Comparison of ENCODE assay signal across 24 cellular contexts in genomic region chr6:91534614-91535013, GRCh38.
DNase-seq lines count a peak whose midpoint lies in the region; ATAC-seq and TF ChIP-seq lines count a peak whose summit lies in the region.
"Had no signal": no experiment of that assay in that cellular context is flagged by ENCODE, and none has a peak within 500 bp of the region (broad histone marks: within the 10 kb centered on the region; RNA-seq: fewer than 3 reads in every experiment).

No MANE protein-coding gene starts in this region.

- H3K36me3 Mint-ChIP-seq in progenitor cell of endocrine pancreas (ENCODE audit: insufficient read depth): no peaks in the 10 kb centered on the region
- H3K36me3 Mint-ChIP-seq in stimulated activated naive B cell treated with anti-CD40 and anti-IgM and Interleukin-4, amounts not matched to agents 10 μg/mL and 1 μg/mL and 100 μg/mL, for 72 hours: no peaks in the 10 kb centered on the region
- H3K36me3 Mint-ChIP-seq: activated naive CD4-positive, alpha-beta T cell treated with anti-CD3 and anti-CD28 coated beads, Interleukin-2, amount 50 U/mL, for 72 hours had no signal

- no peaks in the 10 kb centered on the region for H3K9me3 ChIP-seq in mammary epithelial cell (replicated peaks; ENCODE audit: insufficient read depth, low read length)
- H3K9me3 ChIP-seq: mucosa of descending colon had no signal

- H3K27ac ChIP-seq in mammary epithelial cell (ENCODE audit: insufficient read depth, low read depth, low read length): no peak overlapping the region
- H3K27ac ChIP-seq: cardiac muscle cell, RWPE1, SK-N-MC had no signal

- no peaks in the 10 kb centered on the region for H3K36me3 ChIP-seq in mammary epithelial cell (ENCODE audit: insufficient read depth, low read length)
- H3K36me3 ChIP-seq: cardiac muscle cell had no signal

- TF ChIP-seq EP300 in Ishikawa (IDR thresholded peaks at IDR 0.05; ENCODE audit: borderline replicate concordance): no peak

- no peaks in the 10 kb centered on the region for H4K20me1 ChIP-seq in mammary epithelial cell (ENCODE audit: insufficient read depth, low read length)

- no peak overlapping the region for H3K27ac Mint-ChIP-seq in progenitor cell of endocrine pancreas
- H3K27ac Mint-ChIP-seq in stimulated activated naive B cell treated with anti-CD40 and anti-IgM and Interleukin-4, amounts not matched to agents 10 μg/mL and 1 μg/mL and 100 μg/mL, for 72 hours: no peak overlapping the region
- H3K27ac Mint-ChIP-seq: activated B cell treated with CpG ODN at 0.5 μM for 24 hours; activated naive CD4-positive, alpha-beta T cell treated with anti-CD3 and anti-CD28 coated beads, Interleukin-2, amount 50 U/mL, for 72 hours; activated T-helper 2 cell treated with anti-CD3 and anti-CD28 coated beads, Interferon-gamma antibody, Interleukin-2, Interleukin-4, amounts not matched to agents 10 μg/mL and 5 μg/mL and 100 μg/mL, durations not matched to agents 14 hours and 24 hours and 36 hours; dendritic cell treated with granulocyte-macrophage colony-stimulating factor and Interleukin-4, amounts not matched to agents 40 ng/mL and 50 ng/mL, for 4 days had no signal

- H3K9ac ChIP-seq in mammary epithelial cell (ENCODE audit: insufficient read depth, low read length): no peak overlapping the region

- no peak for ATAC-seq in GM19395 (IDR thresholded peaks at IDR 0.05; ENCODE audit: unreplicated experiment)
- ATAC-seq in stimulated activated naive B cell treated with anti-CD40 and anti-IgM and Interleukin-4, amounts not matched to agents 10 μg/mL and 1 μg/mL and 100 μg/mL, for 72 hours (replicated peaks): no peak
- ATAC-seq: activated naive CD4-positive, alpha-beta T cell treated with anti-CD3 and anti-CD28 coated beads, Interleukin-2, amount 50 U/mL, for 72 hours; mucosa of descending colon had no signal

- in situ Hi-C loops in mammary epithelial cell (cut with MboI; ENCODE audit: low sequenced_read_pairs in 2 of 2): no loop called here

- WGBS in mammary epithelial cell (ENCODE audit: low coverage, missing lambda C conversion rate): 47% methylated on average over 2 of the region's 2 CpGs

- DNase-seq in DMS53 (lab: John Stamatoyannopoulos, UW): peak; percentile 13
- DNase-seq in DMS53 treated with DMSO at 0.1 percent for 48 hours (lab: John Stamatoyannopoulos, UW; ENCODE audit: unreplicated experiment): no peak
- no peak for DNase-seq in mammary epithelial cell
- DNase-seq in progenitor cell of endocrine pancreas (ENCODE audit: low spot score, unreplicated experiment): no peak
- DNase-seq in NCI-H146 treated with DMSO at 0.1 percent for 48 hours (lab: John Stamatoyannopoulos, UW; ENCODE audit: unreplicated experiment): no peak
- no peak for DNase-seq in stimulated activated naive B cell treated with anti-CD40 and anti-IgM and Interleukin-4, amounts not matched to agents 10 μg/mL and 1 μg/mL and 100 μg/mL, for 72 hours
- DNase-seq: activated B cell treated with CpG ODN at 0.5 μM for 24 hours; activated CD4-positive, alpha-beta T cell treated with anti-CD3 and anti-CD28 coated beads, Interleukin-2, amount 50 U/mL, for 4 hours; activated CD8-positive, alpha-beta memory T cell treated with anti-CD3 and anti-CD28 coated beads, Interleukin-2, amount 50 U/mL, for 48 hours; anterior cingulate cortex; islet precursor cell; MM.1S; mucosa of descending colon; NCI-H1436; posterior cingulate gyrus; trophoblast cell had no signal

- intact Hi-C loops in mammary epithelial cell (cut with micrococcal nuclease): no loop called here

- H3K4me3 Mint-ChIP-seq in progenitor cell of endocrine pancreas (ENCODE audit: low read depth): no peak overlapping the region
- H3K4me3 Mint-ChIP-seq in stimulated activated naive B cell treated with anti-CD40 and anti-IgM and Interleukin-4, amounts not matched to agents 10 μg/mL and 1 μg/mL and 100 μg/mL, for 72 hours: no peak overlapping the region
- H3K4me3 Mint-ChIP-seq: activated B cell treated with CpG ODN at 0.5 μM for 24 hours; dendritic cell treated with granulocyte-macrophage colony-stimulating factor and Interleukin-4, amounts not matched to agents 40 ng/mL and 50 ng/mL, for 4 days had no signal

- H3K9me3 Mint-ChIP-seq in progenitor cell of endocrine pancreas (ENCODE audit: low read depth): peaks cover 7% of the 10 kb centered on the region
- H3K9me3 Mint-ChIP-seq in stimulated activated naive B cell treated with anti-CD40 and anti-IgM and Interleukin-4, amounts not matched to agents 10 μg/mL and 1 μg/mL and 100 μg/mL, for 72 hours: peaks cover 0 to 1% of the 10 kb centered on the region in 2 donors
- H3K9me3 Mint-ChIP-seq: activated B cell treated with CpG ODN at 0.5 μM for 24 hours; activated T-helper 2 cell treated with anti-CD3 and anti-CD28 coated beads, Interferon-gamma antibody, Interleukin-2, Interleukin-4, amounts not matched to agents 10 μg/mL and 5 μg/mL and 100 μg/mL, durations not matched to agents 14 hours and 24 hours and 36 hours; dendritic cell treated with granulocyte-macrophage colony-stimulating factor and Interleukin-4, amounts not matched to agents 40 ng/mL and 50 ng/mL, for 4 days had no signal

- CTCF ChIA-PET in mammary epithelial cell (lab: Charles Lee; ENCODE audit: low non-redundant PET): no interaction called here

- no peaks in the 10 kb centered on the region for H3K4me1 ChIP-seq in mammary epithelial cell (ENCODE audit: insufficient read depth, low read length)

- no peak overlapping the region for H3K4me2 ChIP-seq in mammary epithelial cell (ENCODE audit: insufficient read depth, low read depth, low read length)

- H3K27me3 Mint-ChIP-seq in progenitor cell of endocrine pancreas: no peaks in the 10 kb centered on the region
- no peaks in the 10 kb centered on the region for H3K27me3 Mint-ChIP-seq in stimulated activated naive B cell treated with anti-CD40 and anti-IgM and Interleukin-4, amounts not matched to agents 10 μg/mL and 1 μg/mL and 100 μg/mL, for 72 hours
- H3K27me3 Mint-ChIP-seq: activated B cell treated with CpG ODN at 0.5 μM for 24 hours; dendritic cell treated with granulocyte-macrophage colony-stimulating factor and Interleukin-4, amounts not matched to agents 40 ng/mL and 50 ng/mL, for 4 days had no signal

- H3K4me1 Mint-ChIP-seq in progenitor cell of endocrine pancreas (ENCODE audit: low read depth): no peaks in the 10 kb centered on the region
- H3K4me1 Mint-ChIP-seq in stimulated activated naive B cell treated with anti-CD40 and anti-IgM and Interleukin-4, amounts not matched to agents 10 μg/mL and 1 μg/mL and 100 μg/mL, for 72 hours: no peaks in the 10 kb centered on the region
- H3K4me1 Mint-ChIP-seq: activated B cell treated with CpG ODN at 0.5 μM for 24 hours had no signal

- dilution Hi-C loops in mammary epithelial cell (cut with HindIII; ENCODE audit: low sequenced_read_pairs): no loop called here

- no peak overlapping the region for H2AFZ ChIP-seq in mammary epithelial cell (ENCODE audit: low read depth, low read length)

- TF ChIP-seq CTCF in mammary epithelial cell (conservative IDR thresholded peaks at IDR 0.05 in 1 of 2, IDR thresholded peaks at IDR 0.05 in 1 of 2; ENCODE audit: extremely low read depth in 1 of 2, insufficient read depth in 1 of 2, low read depth in 1 of 2, low read length in 2 of 2): peak; percentile 18
- peak; percentile 20 for TF ChIP-seq CTCF in progenitor cell of endocrine pancreas (IDR thresholded peaks at IDR 0.05; ENCODE audit: unreplicated experiment)

- H3K79me2 ChIP-seq in mammary epithelial cell (ENCODE audit: insufficient read depth, low read length): no peaks in the 10 kb centered on the region

- no TSS peak for BruUV-seq in mammary epithelial cell (replicated peaks; lab: Mats Ljungman, UMichigan)

- peak; percentile 30 for TF ChIP-seq RAD21 in Ishikawa (IDR thresholded peaks at IDR 0.05; ENCODE audit: low read depth)

- H3K27me3 ChIP-seq in mammary epithelial cell (ENCODE audit: insufficient read depth, low read length): no peaks in the 10 kb centered on the region
- H3K27me3 ChIP-seq: cardiac muscle cell had no signal

- H3K4me3 ChIP-seq in mammary epithelial cell (replicated peaks in 1 of 3; ENCODE audit: insufficient read depth in 1 of 3, low read depth in 2 of 3, low read length in 3 of 3): no peak overlapping the region
- H3K4me3 ChIP-seq: cardiac muscle cell, mucosa of descending colon, SK-N-MC had no signal

TF ChIP-seq in Ishikawa, 13 proteins besides CTCF, POLR2A, EP300 and RAD21:
- no peak for TF ChIP-seq FOXM1 (IDR thresholded peaks at IDR 0.05; ENCODE audit: borderline replicate concordance, low read depth)
